ENCODE assay signal across 8 cellular contexts in genomic region chr21:29024474-29025327, GRCh38. TPM values are rescaled to one million over a fixed set of nuclear protein-coding genes. Genes with fewer than 3 reads are reported as not detected.
DNase-seq lines count a peak whose midpoint lies in the region; ATAC-seq and TF ChIP-seq lines count a peak whose summit lies in the region.

USP16 (plus strand) TSS chr21:29024668; CDS start chr21:29027914, 3,246 bp downstream.

- DNase-seq in ELF-1 (ENCODE audit: low read depth, low spot score), result peak; percentile 98
- DNase-seq in H7, result peak; percentile 98
- DNase-seq in M059J (ENCODE audit: low read depth), result peak; percentile 98
- peak; percentile 92 to 93 for DNase-seq in SHP77 (lab: John Stamatoyannopoulos, UW)
- DNase-seq in activated effector memory CD4-positive, alpha-beta T cell treated with Interleukin-2 at 50 U/mL for 16 hours, result peak; percentile 94
- peak; percentile 100 for DNase-seq in fibroblast of pulmonary artery (ENCODE audit: low read depth)
- DNase-seq in natural killer cell treated with Interleukin-12 subunit alpha and Interleukin-12 subunit beta and Interleukin-15 and Interleukin-18, amount 100 ng/mL, for 72 hours (ENCODE audit: low spot score), result peak; percentile 95
- peak; percentile 93 for DNase-seq in stimulated activated naive CD8-positive, alpha-beta T cell treated with anti-CD3 and anti-CD28 coated beads, Interleukin-15, Interleukin-2, amounts not matched to agents 100 U/mL and 50 U/mL, for 24 hours

- H3K9me3 Mint-ChIP-seq in natural killer cell treated with Interleukin-12 subunit alpha and Interleukin-12 subunit beta and Interleukin-15 and Interleukin-18, amount 100 ng/mL, for 72 hours, result no peaks in the 10 kb centered on the region

- peak within 1 kb of the TSS; percentile 96 for H3K4me3 ChIP-seq in H7 (ENCODE audit: insufficient read depth, low read depth, low read length)
- peak within 1 kb of the TSS; percentile 77 for H3K4me3 ChIP-seq in fibroblast of pulmonary artery (replicated peaks; ENCODE audit: low read depth, low read length)

- H3K36me3 ChIP-seq in H7 (replicated peaks; ENCODE audit: control insufficient read depth, insufficient read depth, low read length), result no peaks in the 10 kb centered on the region; the same call in none of the 2 replicates

- H3K27me3 Mint-ChIP-seq in natural killer cell treated with Interleukin-12 subunit alpha and Interleukin-12 subunit beta and Interleukin-15 and Interleukin-18, amount 100 ng/mL, for 72 hours, result no peaks in the 10 kb centered on the region

- peak; percentile 97 for ATAC-seq in natural killer cell treated with Interleukin-12 subunit alpha and Interleukin-12 subunit beta and Interleukin-15 and Interleukin-18, amount 100 ng/mL, for 72 hours
- peak; percentile 98 for ATAC-seq in stimulated activated naive CD8-positive, alpha-beta T cell treated with anti-CD3 and anti-CD28 coated beads, Interleukin-15, Interleukin-2, amounts not matched to agents 100 U/mL and 50 U/mL, for 24 hours

- H3K36me3 Mint-ChIP-seq in natural killer cell treated with Interleukin-12 subunit alpha and Interleukin-12 subunit beta and Interleukin-15 and Interleukin-18, amount 100 ng/mL, for 72 hours, result no peaks in the 10 kb centered on the region

- H3K4me3 Mint-ChIP-seq in natural killer cell treated with Interleukin-12 subunit alpha and Interleukin-12 subunit beta and Interleukin-15 and Interleukin-18, amount 100 ng/mL, for 72 hours, result peak within 1 kb of the TSS; percentile 98

- peaks cover 43 to 46% of the 10 kb centered on the region in 2 donors for H3K4me1 Mint-ChIP-seq in natural killer cell treated with Interleukin-12 subunit alpha and Interleukin-12 subunit beta and Interleukin-15 and Interleukin-18, amount 100 ng/mL, for 72 hours (ENCODE audit: low read depth in 2 of 2)

- no peaks in the 10 kb centered on the region for H3K27me3 ChIP-seq in H7 (ENCODE audit: control insufficient read depth, insufficient read depth, low read length)

- H3K27ac Mint-ChIP-seq in natural killer cell treated with Interleukin-12 subunit alpha and Interleukin-12 subunit beta and Interleukin-15 and Interleukin-18, amount 100 ng/mL, for 72 hours, result peak within 1 kb of the TSS; percentile 93 to 99

- TF ChIP-seq CTCF in fibroblast of pulmonary artery (IDR thresholded peaks at IDR 0.05; ENCODE audit: low read length, missing control alignments), result no peak

RNA-seq across cellular contexts. Expression of gene USP16, which starts in this region (rescaled TPM):
- 15.1 and 21.9 TPM in 2 replicates for total RNA-seq in H7 (2014; rRNA removed; shearing (Covaris generic))
- total RNA-seq in M059J (2014; rRNA removed; shearing (Covaris generic)), result 42.6 and 43.1 TPM in 2 replicates
- 10 to 100 TPM; 44.5 to 57.5 TPM for total RNA-seq in natural killer cell treated with Interleukin-12 subunit alpha and Interleukin-12 subunit beta and Interleukin-15 and Interleukin-18, amount 100 ng/mL, for 72 hours

Comparison
In these comparisons a context has a peak if more than half of its experiments do, and no peak if none do; other contexts are left out.
1. Peak in every context shown above with its lines: DNase-seq, ATAC-seq and H3K4me3 ChIP-seq.